12 cellular contexts compared by ENCODE assay signal in the genomic region with DNA sequence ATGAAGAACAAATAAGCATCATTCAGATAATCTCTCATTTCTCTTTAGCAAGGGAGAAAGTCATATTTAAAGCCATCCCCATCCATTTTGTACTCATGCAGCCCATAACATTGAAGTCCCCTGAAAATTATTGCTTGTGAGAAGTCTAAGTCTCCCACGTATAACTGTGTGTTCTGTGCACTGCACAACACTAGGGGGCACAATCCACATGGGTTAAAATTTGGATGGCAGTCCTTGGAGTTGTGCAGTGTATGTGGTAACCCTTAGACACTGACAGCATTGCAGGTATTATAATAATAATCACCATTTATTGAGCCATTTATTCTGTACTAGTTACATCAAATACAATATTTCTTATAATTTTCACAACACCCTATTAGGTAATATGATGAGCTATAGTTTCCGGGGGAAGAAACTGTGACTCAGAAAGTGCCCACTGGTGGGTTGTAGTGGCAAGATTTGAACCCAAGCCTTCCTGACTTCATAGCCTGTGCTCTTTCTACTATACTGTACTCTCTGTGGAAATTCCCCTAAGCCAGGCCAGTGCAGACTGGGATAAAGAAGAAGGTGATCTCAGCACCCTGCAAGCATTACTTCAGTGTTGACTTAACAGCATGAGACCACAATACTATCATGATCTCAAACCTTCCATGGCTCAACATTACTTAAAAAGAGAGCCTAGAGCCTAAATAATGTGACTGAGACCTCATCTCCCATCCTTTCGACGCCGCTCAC. TPM values are rescaled to one million over a fixed set of nuclear protein-coding genes. Genes with fewer than 3 reads are reported as not detected.
DNase-seq lines count a peak whose midpoint lies in the region; ATAC-seq and TF ChIP-seq lines count a peak whose summit lies in the region.
"Had no signal": no experiment of that assay in that cellular context is flagged by ENCODE, and none has a peak within 500 bp of the region (broad histone marks: within the 10 kb centered on the region; RNA-seq: fewer than 3 reads in every experiment).

No MANE protein-coding gene starts in this region.

- no peak for TF ChIP-seq POLR2A in HCT116 (IDR thresholded peaks at IDR 0.05; ENCODE audit: borderline replicate concordance, extremely low read depth, insufficient read depth, insufficient read length)

- H3K27me3 Mint-ChIP-seq in activated T-cell treated with anti-CD3 and anti-CD28 coated beads, Interleukin-2, amount 50 U/mL, for 24 hours: peaks cover 38% of the 10 kb centered on the region
- H3K27me3 Mint-ChIP-seq in WTC11 (ENCODE audit: low read depth) (no peaks in the 10 kb centered on the region), progenitor cell of endocrine pancreas (no peaks in the 10 kb centered on the region)

- no peak overlapping the region for H3K4me2 ChIP-seq in HCT116 (ENCODE audit: low read length)
- H3K4me2 ChIP-seq in mesenchymal stem cell (ENCODE audit: low read length, poor library complexity, severe bottlenecking): no peak overlapping the region

- H3K79me2 ChIP-seq in HCT116 (ENCODE audit: insufficient read depth, low read length): no peaks in the 10 kb centered on the region

- H4K8ac ChIP-seq in mesenchymal stem cell (ENCODE audit: low read length): no peak overlapping the region

- RAD21 ChIA-PET in HCT116 (lab: Charles Lee; ENCODE audit: low non-redundant PET in 1 of 2, low total read pairs in 2 of 2, uncharacterized antibody in 2 of 2, unreplicated experiment in 2 of 2): no interaction called here

- H3K9me2 ChIP-seq in HCT116 (ENCODE audit: insufficient read depth): no peaks in the 10 kb centered on the region

- no peak overlapping the region for H3K9ac ChIP-seq in HCT116 (ENCODE audit: low read length)
- H3K9ac ChIP-seq in mesenchymal stem cell (ENCODE audit: low read length): no peak overlapping the region

- H2AK5ac ChIP-seq in mesenchymal stem cell (ENCODE audit: low read length, severe bottlenecking): no peak overlapping the region

- POLR2A ChIA-PET in HCT116 (lab: Charles Lee) (no interaction called here), WTC11 (lab: Charles Lee) (no interaction called here), RWPE1 (lab: Yijun Ruan, JAX; ENCODE audit: low non-redundant PET) (no interaction called here)

- TF ChIP-seq RAD21 in HCT116 (IDR thresholded peaks at IDR 0.05; ENCODE audit: low read depth): peak; percentile 50

- no peaks in the 10 kb centered on the region for H4K20me1 ChIP-seq in HCT116 (ENCODE audit: insufficient read depth)

- TF ChIP-seq CTCF in HCT116 (IDR thresholded peaks at IDR 0.05 in 2 of 3, conservative IDR thresholded peaks at IDR 0.05 in 1 of 3; ENCODE audit: borderline replicate concordance in 1 of 3, insufficient read depth in 1 of 3, low read depth in 2 of 3, low read length in 2 of 3): peak; percentile 21 to 68 (median 64); a peak in 5 of 6 replicates
- TF ChIP-seq CTCF in WTC11 (IDR thresholded peaks at IDR 0.05): peak; percentile 47; the same call in 1 of the 2 replicates
- TF ChIP-seq CTCF in progenitor cell of endocrine pancreas (IDR thresholded peaks at IDR 0.05; ENCODE audit: unreplicated experiment): peak; percentile 33
- no peak for TF ChIP-seq CTCF in coronary artery (IDR thresholded peaks at IDR 0.05)
- no peak for TF ChIP-seq CTCF in RWPE1 (conservative IDR thresholded peaks at IDR 0.05; ENCODE audit: low read depth)

- intact Hi-C loops in HCT116 (cut with micrococcal nuclease): loop anchor here (5.0 kb wide), 1 partner anchor 946 kb away; no protein-coding TSS in a partner anchor

- no peaks in the 10 kb centered on the region for H3K27me3 ChIP-seq in HCT116 (ENCODE audit: insufficient read depth, low read length)
- peaks cover 0 to 2% of the 10 kb centered on the region in 2 experiments for H3K27me3 ChIP-seq in mesenchymal stem cell (ENCODE audit: control insufficient read depth in 1 of 2, insufficient read depth in 1 of 2, low read length in 2 of 2)
- H3K27me3 ChIP-seq: right atrium auricular region had no signal

- WGBS in mesenchymal stem cell: 82% methylated on average over 4 of the region's 5 CpGs

- peak overlapping the region; percentile 38 for H3K27ac Mint-ChIP-seq in activated T-cell treated with anti-CD3 and anti-CD28 coated beads, Interleukin-2, amount 50 U/mL, for 24 hours
- H3K27ac Mint-ChIP-seq in WTC11: no peak overlapping the region
- H3K27ac Mint-ChIP-seq in progenitor cell of endocrine pancreas: no peak overlapping the region
- H3K27ac Mint-ChIP-seq: memory B cell had no signal

- no TSS peak for BruUV-seq in HCT116 (replicated peaks; lab: Mats Ljungman, UMichigan)

- H2BK5ac ChIP-seq in mesenchymal stem cell (ENCODE audit: low read depth, low read length, poor library complexity, severe bottlenecking): no peak overlapping the region

- H3K9me3 ChIP-seq in HCT116 (ENCODE audit: control insufficient read depth in 1 of 2, insufficient read depth in 1 of 2, low read depth in 1 of 2, low read length in 2 of 2) (no peaks in the 10 kb centered on the region), mesenchymal stem cell (ENCODE audit: control insufficient read depth, low read length) (no peaks in the 10 kb centered on the region)
- H3K9me3 ChIP-seq: right atrium auricular region had no signal

- no peak overlapping the region for H3K27ac ChIP-seq in HCT116 (ENCODE audit: low read depth, low read length)
- H3K27ac ChIP-seq in mesenchymal stem cell (ENCODE audit: low read length, poor library complexity, severe bottlenecking): no peak overlapping the region
- H3K27ac ChIP-seq in coronary artery: no peak overlapping the region
- H3K27ac ChIP-seq in RWPE1: no peak overlapping the region
- H3K27ac ChIP-seq: right atrium auricular region had no signal

- H3K4me3 Mint-ChIP-seq in activated T-cell treated with anti-CD3 and anti-CD28 coated beads, Interleukin-2, amount 50 U/mL, for 24 hours: no peak overlapping the region
- H3K4me3 Mint-ChIP-seq in WTC11 (no peak overlapping the region), progenitor cell of endocrine pancreas (ENCODE audit: low read depth) (no peak overlapping the region)
- H3K4me3 Mint-ChIP-seq: memory B cell had no signal

- H3K36me3 ChIP-seq in HCT116 (ENCODE audit: control insufficient read depth in 1 of 2, insufficient read depth in 2 of 2, low read length in 2 of 2) (no peaks in the 10 kb centered on the region), mesenchymal stem cell (ENCODE audit: control insufficient read depth in 1 of 2, insufficient read depth in 2 of 2, low read depth in 1 of 2, low read length in 2 of 2) (no peaks in the 10 kb centered on the region)
- H3K36me3 ChIP-seq: right atrium auricular region had no signal

- ATAC-seq in HCT116: peak; percentile 92
- ATAC-seq in WTC11: peak; percentile 71

- no peak overlapping the region for H3K4ac ChIP-seq in mesenchymal stem cell (ENCODE audit: low read depth in 1 of 2, low read length in 2 of 2)

- H2AFZ ChIP-seq in HCT116 (ENCODE audit: low read depth, low read length, poor library complexity, severe bottlenecking) (no peak overlapping the region), mesenchymal stem cell (ENCODE audit: low read depth, low read length) (no peak overlapping the region)

- H2BK120ac ChIP-seq in mesenchymal stem cell (ENCODE audit: low read depth, low read length): no peak overlapping the region

- H3K4me3 ChIP-seq in HCT116 (replicated peaks in 1 of 2; ENCODE audit: low read depth in 1 of 2, low read length in 2 of 2): no peak overlapping the region
- no peak overlapping the region for H3K4me3 ChIP-seq in mesenchymal stem cell (ENCODE audit: insufficient read depth in 1 of 2, low read depth in 1 of 2, low read length in 2 of 2)
- H3K4me3 ChIP-seq in coronary artery: no peak overlapping the region
- H3K4me3 ChIP-seq: right atrium auricular region had no signal

- no peaks in the 10 kb centered on the region for H3K9me3 Mint-ChIP-seq in activated T-cell treated with anti-CD3 and anti-CD28 coated beads, Interleukin-2, amount 50 U/mL, for 24 hours
- no peaks in the 10 kb centered on the region for H3K9me3 Mint-ChIP-seq in WTC11
- H3K9me3 Mint-ChIP-seq in progenitor cell of endocrine pancreas (ENCODE audit: low read depth): no peaks in the 10 kb centered on the region
- H3K9me3 Mint-ChIP-seq: memory B cell had no signal

- no peaks in the 10 kb centered on the region for H3K36me3 Mint-ChIP-seq in activated T-cell treated with anti-CD3 and anti-CD28 coated beads, Interleukin-2, amount 50 U/mL, for 24 hours (ENCODE audit: low read depth)
- no peaks in the 10 kb centered on the region for H3K36me3 Mint-ChIP-seq in WTC11
- no peaks in the 10 kb centered on the region for H3K36me3 Mint-ChIP-seq in progenitor cell of endocrine pancreas (ENCODE audit: insufficient read depth)
- H3K36me3 Mint-ChIP-seq: memory B cell had no signal

- H4K91ac ChIP-seq in mesenchymal stem cell (ENCODE audit: low read length): no peak overlapping the region

- no peak for DNase-seq in activated T-cell treated with anti-CD3 and anti-CD28 coated beads, Interleukin-2, amount 50 U/mL, for 24 hours
- no peak for DNase-seq in activated T-cell treated with anti-CD3 and anti-CD28 coated beads, Interleukin-2, amount 50 U/mL, for 1 hour
- DNase-seq in HCT116 (ENCODE audit: low read depth, low spot score): no peak
- peak; percentile 32 for DNase-seq in WTC11 (ENCODE audit: low spot score)
- no peak for DNase-seq in progenitor cell of endocrine pancreas (ENCODE audit: low spot score, unreplicated experiment)
- no peak for DNase-seq in mesenchymal stem cell
- DNase-seq in coronary artery (ENCODE audit: low spot score): no peak
- no peak for DNase-seq in RWPE1 (ENCODE audit: low spot score)
- DNase-seq: activated CD4-positive, alpha-beta T cell treated with anti-CD3 and anti-CD28 coated beads for 1 hour; NCI-H1048 had no signal

- CTCF ChIA-PET in HCT116 (lab: Charles Lee): interaction anchor here (0.6 to 1.0 kb wide), 2 partner anchors 92 to 304 kb away, joined by 3 read pairs; no protein-coding TSS in a partner anchor
- CTCF ChIA-PET in WTC11 (lab: Charles Lee): interaction anchor here (0.6 to 1.2 kb wide), 2 partner anchors 9 to 15 kb away, joined by 3 read pairs; no protein-coding TSS in a partner anchor
- CTCF ChIA-PET in RWPE1 (lab: Yijun Ruan, JAX): interaction anchor here (0.5 kb wide), 1 partner anchor 266 kb away, joined by 6 read pairs; no protein-coding TSS in a partner anchor

- H3K14ac ChIP-seq in mesenchymal stem cell (ENCODE audit: low read length in 2 of 2): no peak overlapping the region

- no peak overlapping the region for H3K18ac ChIP-seq in mesenchymal stem cell (ENCODE audit: low read depth in 1 of 2, low read length in 2 of 2)

- H3K4me1 Mint-ChIP-seq in activated T-cell treated with anti-CD3 and anti-CD28 coated beads, Interleukin-2, amount 50 U/mL, for 24 hours (ENCODE audit: low read depth): peaks cover 5% of the 10 kb centered on the region
- H3K4me1 Mint-ChIP-seq in WTC11 (no peaks in the 10 kb centered on the region), progenitor cell of endocrine pancreas (ENCODE audit: low read depth) (no peaks in the 10 kb centered on the region)

- no peaks in the 10 kb centered on the region for H3K4me1 ChIP-seq in HCT116 (ENCODE audit: control insufficient read depth in 1 of 2, insufficient read depth in 2 of 2, low read length in 2 of 2)
- no peaks in the 10 kb centered on the region for H3K4me1 ChIP-seq in mesenchymal stem cell (ENCODE audit: control insufficient read depth, insufficient read depth, low read depth, low read length)
- H3K4me1 ChIP-seq: right atrium auricular region had no signal

- no peak overlapping the region for H2BK12ac ChIP-seq in mesenchymal stem cell (ENCODE audit: low read length in 2 of 2)

- no peak overlapping the region for H3K23ac ChIP-seq in mesenchymal stem cell (ENCODE audit: low read length in 2 of 2)

- H2BK15ac ChIP-seq in mesenchymal stem cell (ENCODE audit: low read depth, poor library complexity, severe bottlenecking): no peak overlapping the region

- no peaks in the 10 kb centered on the region for H3K79me1 ChIP-seq in mesenchymal stem cell (replicated peaks; ENCODE audit: low read length, poor library complexity, severe bottlenecking)

RNA-seq across cellular contexts. Expression of gene KCNAB1, which starts 15.7 kb away (rescaled TPM):
- total RNA-seq in HCT116 (2021; ENCODE audit: unreplicated experiment): not detected
- polyA plus RNA-seq in HCT116 (2012): 0.10 and 0.35 TPM in 2 replicates
- 0.41 to 1.1 TPM (median 1.0 TPM) in 3 replicates for total RNA-seq in WTC11 (2021)
- total RNA-seq in progenitor cell of endocrine pancreas: 1.8 and 2.1 TPM in 2 replicates
- polyA plus RNA-seq in mesenchymal stem cell (2013, experiment 1 of 2): 0.03 TPM
- 0.08 TPM for polyA plus RNA-seq in mesenchymal stem cell (2013, experiment 2 of 2)

Comparison
In these comparisons a context has a peak if more than half of its experiments do, and no peak if none do; other contexts are left out.
1. CTCF ChIP-seq: peak in HCT116 (3 of 3), WTC11 (single experiment) and progenitor cell of endocrine pancreas (single experiment); none in coronary artery (single experiment) and RWPE1 (single experiment).